In the genomic region with DNA sequence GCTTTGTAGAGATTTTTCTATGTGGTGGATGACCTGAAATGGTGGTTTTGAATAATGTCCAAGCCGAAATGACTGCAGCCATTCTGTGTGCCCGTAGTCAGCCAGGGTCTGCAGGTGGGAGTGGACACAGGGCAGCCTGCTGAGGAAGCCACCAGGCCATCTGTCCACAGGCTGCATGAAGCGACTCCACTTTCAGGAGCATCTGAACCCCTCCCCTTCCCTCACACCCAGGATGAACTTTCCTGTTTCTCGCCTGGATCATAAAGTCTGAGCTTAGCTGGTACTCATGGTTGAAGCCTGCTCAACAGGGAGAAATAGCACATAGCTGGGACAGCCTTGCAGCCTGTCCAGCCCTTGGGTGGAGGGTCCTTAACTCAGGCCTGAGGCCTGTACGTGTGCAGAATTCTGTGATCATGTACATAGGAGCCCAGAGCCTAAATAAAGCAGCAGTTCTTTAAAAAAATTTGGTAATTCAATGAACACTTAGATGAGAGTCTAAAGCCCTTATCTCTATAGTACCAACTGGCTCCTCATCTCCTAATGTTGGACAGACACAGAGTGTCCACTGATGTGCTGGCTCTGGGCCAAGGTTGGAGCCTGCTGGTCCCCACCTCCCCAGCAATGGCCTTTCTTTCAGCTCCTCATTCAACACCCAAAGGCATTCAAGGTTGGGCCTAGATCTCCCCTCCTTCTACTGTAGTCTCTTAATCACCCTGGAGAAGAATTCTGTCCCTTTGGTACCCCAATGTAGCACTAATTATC, we compare ENCODE assay signal across 1 cellular context.
TF ChIP-seq lines count a peak whose summit lies in the region.

No MANE protein-coding gene starts in this region.

TF ChIP-seq in IMR-90, 13 proteins besides CTCF, POLR2A, EP300 and RAD21:
- TF ChIP-seq, protein P1, sequence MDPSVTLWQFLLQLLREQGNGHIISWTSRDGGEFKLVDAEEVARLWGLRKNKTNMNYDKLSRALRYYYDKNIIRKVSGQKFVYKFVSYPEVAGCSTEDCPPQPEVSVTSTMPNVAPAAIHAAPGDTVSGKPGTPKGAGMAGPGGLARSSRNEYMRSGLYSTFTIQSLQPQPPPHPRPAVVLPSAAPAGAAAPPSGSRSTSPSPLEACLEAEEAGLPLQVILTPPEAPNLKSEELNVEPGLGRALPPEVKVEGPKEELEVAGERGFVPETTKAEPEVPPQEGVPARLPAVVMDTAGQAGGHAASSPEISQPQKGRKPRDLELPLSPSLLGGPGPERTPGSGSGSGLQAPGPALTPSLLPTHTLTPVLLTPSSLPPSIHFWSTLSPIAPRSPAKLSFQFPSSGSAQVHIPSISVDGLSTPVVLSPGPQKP (IDR thresholded peaks at IDR 0.05; ENCODE audit: borderline replicate concordance, low read depth, low read length), result no peak
- no peak for TF ChIP-seq NFE2L2 (IDR thresholded peaks at IDR 0.05; ENCODE audit: low read depth, low read length)
- no peak for TF ChIP-seq CHD1 (IDR thresholded peaks at IDR 0.05; ENCODE audit: low read depth, low read length)
- TF ChIP-seq MAZ (IDR thresholded peaks at IDR 0.05; ENCODE audit: borderline replicate concordance, low read depth, low read length), result no peak
- no peak for TF ChIP-seq SMC3 (IDR thresholded peaks at IDR 0.05; ENCODE audit: low read depth, low read length)
- no peak for TF ChIP-seq CEBPB (IDR thresholded peaks at IDR 0.05; ENCODE audit: low read depth, low read length)
- TF ChIP-seq BHLHE40 (IDR thresholded peaks at IDR 0.05; ENCODE audit: low read depth, low read length), result no peak
- TF ChIP-seq MXI1 (IDR thresholded peaks at IDR 0.05; ENCODE audit: borderline replicate concordance, low read depth, low read length), result no peak
- no peak for TF ChIP-seq MAFK (IDR thresholded peaks at IDR 0.05; ENCODE audit: low read depth, low read length)
- no peak for TF ChIP-seq RCOR1 (IDR thresholded peaks at IDR 0.05; ENCODE audit: insufficient replicate concordance, low read length)
- TF ChIP-seq RFX5 (IDR thresholded peaks at IDR 0.05; ENCODE audit: low read depth, low read length), result no peak
- no peak for TF ChIP-seq FOS (IDR thresholded peaks at IDR 0.05; ENCODE audit: low read depth, low read length)
- no peak for TF ChIP-seq USF2 (IDR thresholded peaks at IDR 0.05; ENCODE audit: low read depth, low read length)
TF ChIP-seq in IMR-90: peak in this region for 0.
